In genomic region chr9:109448223-109448622, GRCh38 we compare ENCODE assay signal across 15 cellular contexts. TPM values are rescaled to one million over a fixed set of nuclear protein-coding genes. Genes with fewer than 3 reads are reported as not detected.
A peak's percentile ranks its signal among the peaks of the same experiment; 100 is the strongest.
DNase-seq lines count a peak whose midpoint lies in the region; ATAC-seq, FAIRE-seq and TF ChIP-seq lines count a peak whose summit lies in the region.
"Had no signal": no experiment of that assay in that cellular context is flagged by ENCODE, and none has a peak within 500 bp of the region (broad histone marks: within the 10 kb centered on the region; RNA-seq: fewer than 3 reads in every experiment).

No MANE protein-coding gene starts in this region.

- H3K36me3 ChIP-seq in HEK293 (ENCODE audit: control insufficient read depth in 2 of 2, insufficient read depth in 1 of 2, low read length in 2 of 2), result peaks cover 0 to 26% of the 10 kb centered on the region in 2 experiments; a peak in 2 of 3 replicates
- H3K36me3 ChIP-seq in adipocyte (ENCODE audit: control insufficient read depth, insufficient read depth, low read length, severe bottlenecking), result no peaks in the 10 kb centered on the region
- H3K36me3 ChIP-seq: vagina had no signal

- H3K4me1 ChIP-seq in A549, result peaks cover 42% of the 10 kb centered on the region
- H3K4me1 ChIP-seq in HEK293 (ENCODE audit: control insufficient read depth, insufficient read depth, low read length), result no peaks in the 10 kb centered on the region
- H3K4me1 ChIP-seq in adipocyte (ENCODE audit: control insufficient read depth, insufficient read depth, low read length), result peaks cover 10% of the 10 kb centered on the region
- H3K4me1 ChIP-seq: lower lobe of right lung, vagina had no signal

- H3K4me1 Mint-ChIP-seq in CD4-positive, alpha-beta T cell (ENCODE audit: low read depth), result peaks cover 5% of the 10 kb centered on the region

- CTCF ChIA-PET in A549 (lab: Yijun Ruan, JAX), result interaction anchor here (0.9 to 15.1 kb wide), 10 partner anchors 7 to 73 kb away, joined by 3 to 173 read pairs (median 4); no protein-coding TSS in a partner anchor
- CTCF ChIA-PET in HEK293 (lab: Yijun Ruan, JAX), result interaction anchor here (0.6 to 3.9 kb wide), 4 partner anchors 8 to 51 kb away, joined by 3 to 36 read pairs (median 12); no protein-coding TSS in a partner anchor
- CTCF ChIA-PET in CD4-positive, alpha-beta T cell (lab: Charles Lee), result no interaction called here

- H3K27ac ChIP-seq in A549, result peak overlapping the region; percentile 43 to 59; a peak in 5 of 6 replicates
- no peak overlapping the region for H3K27ac ChIP-seq in HEK293 (ENCODE audit: extremely low read depth, low read depth, low read length)
- H3K27ac ChIP-seq in CD4-positive, alpha-beta T cell (ENCODE audit: low read depth, low read length), result no peak overlapping the region
- H3K27ac ChIP-seq in coronary artery, result no peak overlapping the region
- H3K27ac ChIP-seq: hepatocyte, KMS-11, lower lobe of right lung, PC-9, vagina had no signal

- no peaks in the 10 kb centered on the region for H3K27me3 ChIP-seq in adipocyte (replicated peaks; ENCODE audit: control insufficient read depth, insufficient read depth, low read length)
- peaks cover 12% of the 10 kb centered on the region for H3K27me3 ChIP-seq in CD4-positive, alpha-beta T cell (ENCODE audit: control insufficient read depth, insufficient read depth, low read length)
- H3K27me3 ChIP-seq: hepatocyte, vagina had no signal

- H3K36me3 Mint-ChIP-seq in CD4-positive, alpha-beta T cell (ENCODE audit: low read depth), result no peaks in the 10 kb centered on the region

- intact Hi-C loops in CD4-positive, alpha-beta T cell (cut with DNase I, micrococcal nuclease), result no loop called here

- H3K4me2 ChIP-seq in A549, result peak overlapping the region; percentile 14; the same call in 1 of the 3 replicates
- H3K4me2 ChIP-seq: hepatocyte, KMS-11, PC-9 had no signal

- peaks cover under 1% of the 10 kb centered on the region for H3K27me3 Mint-ChIP-seq in CD4-positive, alpha-beta T cell

- no peak overlapping the region for H3K27ac Mint-ChIP-seq in CD4-positive, alpha-beta T cell
- H3K27ac Mint-ChIP-seq: T-helper 17 cell had no signal

- TF ChIP-seq CTCF in A549 (IDR thresholded peaks at IDR 0.05), result no peak
- no peak for TF ChIP-seq CTCF in HEK293 (tag by site-specific recombination; IDR thresholded peaks at IDR 0.05)
- TF ChIP-seq CTCF in CD4-positive, alpha-beta T cell (IDR thresholded peaks at IDR 0.05), result no peak
- TF ChIP-seq CTCF in coronary artery (IDR thresholded peaks at IDR 0.05), result no peak

- no peak for ATAC-seq in A549
- ATAC-seq in CD4-positive, alpha-beta T cell (ENCODE audit: poor library complexity), result no peak
- ATAC-seq: lower lobe of right lung, T-helper 17 cell had no signal

- no peak overlapping the region for H3K9ac ChIP-seq in adipocyte (ENCODE audit: low read length)
- H3K9ac ChIP-seq: KMS-11 had no signal

- no peak overlapping the region for H3K4me3 ChIP-seq in A549
- H3K4me3 ChIP-seq in HEK293 (ENCODE audit: low read depth, low read length), result no peak overlapping the region
- H3K4me3 ChIP-seq in adipocyte (ENCODE audit: low read length), result no peak overlapping the region
- no peak overlapping the region for H3K4me3 ChIP-seq in coronary artery
- H3K4me3 ChIP-seq: hepatocyte, lower lobe of right lung, PC-9, vagina had no signal

- no peak for TF ChIP-seq RAD21 in A549 (conservative IDR thresholded peaks at IDR 0.05 in 1 of 2, IDR thresholded peaks at IDR 0.05 in 1 of 2)

- H3K4me3 Mint-ChIP-seq in CD4-positive, alpha-beta T cell, result no peak overlapping the region
- H3K4me3 Mint-ChIP-seq: T-helper 17 cell had no signal

- H3K9me3 Mint-ChIP-seq in CD4-positive, alpha-beta T cell, result no peaks in the 10 kb centered on the region

- DNase-seq in A549 (ENCODE audit: low read depth in 1 of 2, low spot score in 1 of 2) (no peak), adipocyte (ENCODE audit: low read depth) (peak; percentile 68), glomerular visceral epithelial cell (ENCODE audit: extremely low spot score) (peak; percentile 36), NCI-H82 treated with DMSO at 0.1 percent for 48 hours (lab: John Stamatoyannopoulos, UW; ENCODE audit: unreplicated experiment) (no peak), 8988T (no peak), coronary artery (ENCODE audit: low spot score) (no peak)
- DNase-seq in CD4-positive, alpha-beta T cell, result no peak
- DNase-seq: effector CD8-positive, alpha-beta T cell; lower lobe of right lung; PC-9; T-helper 17 cell had no signal

- FAIRE-seq in A549 (lab: Jason Lieb, UNC), result no peak

- WGBS in A549 (ENCODE audit: missing lambda C conversion rate), result 89% methylated on average over 3 of the region's 3 CpGs

- TF ChIP-seq EP300 in A549 (IDR thresholded peaks at IDR 0.05), result no peak

- H3K9me3 ChIP-seq in A549, result no peaks in the 10 kb centered on the region
- no peaks in the 10 kb centered on the region for H3K9me3 ChIP-seq in HEK293 (ENCODE audit: control insufficient read depth, insufficient read depth, low read depth, low read length)
- H3K9me3 ChIP-seq in adipocyte (ENCODE audit: control insufficient read depth, low read length), result no peaks in the 10 kb centered on the region
- H3K9me3 ChIP-seq in CD4-positive, alpha-beta T cell (ENCODE audit: control insufficient read depth, low read length), result no peaks in the 10 kb centered on the region
- H3K9me3 ChIP-seq: lower lobe of right lung, vagina had no signal

- no peak for TF ChIP-seq POLR2A in A549 (IDR thresholded peaks at IDR 0.05; ENCODE audit: low read length)

- POLR2A ChIA-PET in A549 (lab: Yijun Ruan, JAX) (no interaction called here), HEK293 (lab: Yijun Ruan, JAX) (no interaction called here)
- POLR2A ChIA-PET in CD4-positive, alpha-beta T cell (lab: Charles Lee), result interaction anchor here (0.8 kb wide), 1 partner anchor 18 kb away, joined by 3 read pairs; no protein-coding TSS in a partner anchor

TF ChIP-seq in A549, 52 proteins besides CTCF, POLR2A, EP300 and RAD21:
- TF ChIP-seq CHD2 (IDR thresholded peaks at IDR 0.05; ENCODE audit: low read length, partially characterized antibody) (no peak), FOSL2 (IDR thresholded peaks at IDR 0.05) (no peak), FOSL2 (CRISPR knock-in tag; IDR thresholded peaks at IDR 0.05) (0 out of 2 replicates have a peak, but pooled peaks have one; percentile 28)
TF ChIP-seq in A549: peak in this region for 1.

TF ChIP-seq in HEK293, 187 proteins besides CTCF, POLR2A, EP300 and RAD21:
- peak; percentile 46 for TF ChIP-seq GLIS1 (tag by site-specific recombination; IDR thresholded peaks at IDR 0.05)
- TF ChIP-seq ZBTB7A (tag by site-specific recombination; IDR thresholded peaks at IDR 0.05; ENCODE audit: low read depth), result no peak
- TF ChIP-seq ZNF530 (tag by site-specific recombination; IDR thresholded peaks at IDR 0.05; ENCODE audit: low read depth), result no peak
- TF ChIP-seq, protein P1, sequence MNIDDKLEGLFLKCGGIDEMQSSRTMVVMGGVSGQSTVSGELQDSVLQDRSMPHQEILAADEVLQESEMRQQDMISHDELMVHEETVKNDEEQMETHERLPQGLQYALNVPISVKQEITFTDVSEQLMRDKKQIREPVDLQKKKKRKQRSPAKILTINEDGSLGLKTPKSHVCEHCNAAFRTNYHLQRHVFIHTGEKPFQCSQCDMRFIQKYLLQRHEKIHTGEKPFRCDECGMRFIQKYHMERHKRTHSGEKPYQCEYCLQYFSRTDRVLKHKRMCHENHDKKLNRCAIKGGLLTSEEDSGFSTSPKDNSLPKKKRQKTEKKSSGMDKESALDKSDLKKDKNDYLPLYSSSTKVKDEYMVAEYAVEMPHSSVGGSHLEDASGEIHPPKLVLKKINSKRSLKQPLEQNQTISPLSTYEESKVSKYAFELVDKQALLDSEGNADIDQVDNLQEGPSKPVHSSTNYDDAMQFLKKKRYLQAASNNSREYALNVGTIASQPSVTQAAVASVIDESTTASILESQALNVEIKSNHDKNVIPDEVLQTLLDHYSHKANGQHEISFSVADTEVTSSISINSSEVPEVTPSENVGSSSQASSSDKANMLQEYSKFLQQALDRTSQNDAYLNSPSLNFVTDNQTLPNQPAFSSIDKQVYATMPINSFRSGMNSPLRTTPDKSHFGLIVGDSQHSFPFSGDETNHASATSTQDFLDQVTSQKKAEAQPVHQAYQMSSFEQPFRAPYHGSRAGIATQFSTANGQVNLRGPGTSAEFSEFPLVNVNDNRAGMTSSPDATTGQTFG (tag by site-specific recombination; IDR thresholded peaks at IDR 0.05; ENCODE audit: borderline replicate concordance), result no peak
- TF ChIP-seq PRDM6 (tag by site-specific recombination; IDR thresholded peaks at IDR 0.05), result no peak
- no peak for TF ChIP-seq WT1 (tag by site-specific recombination; IDR thresholded peaks at IDR 0.05)
- TF ChIP-seq ZNF623 (tag by site-specific recombination; IDR thresholded peaks at IDR 0.05), result no peak
- 0 out of 2 replicates have a peak, but pooled peaks have one; percentile 17 for TF ChIP-seq FEZF1 (tag by site-specific recombination; IDR thresholded peaks at IDR 0.05)
- TF ChIP-seq ZNF555 (tag by site-specific recombination; conservative IDR thresholded peaks at IDR 0.05), result no peak
- no peak for TF ChIP-seq ZFP37 (tag by site-specific recombination; IDR thresholded peaks at IDR 0.05)

RNA-seq across cellular contexts. Expression of gene PTPN3, which starts 49.9 kb away (rescaled TPM):
- polyA plus RNA-seq in A549 (2011; rRNA removed) (20.3 and 30.6 TPM in 2 replicates), A549 (2017; fragmentation: RNase III; extraction: RNeasy Plus Mini Kit Qiagen cat#74134 plus additional on column Dnase treatment) (8.5 to 8.9 TPM (median 8.6 TPM) in 3 replicates)
- polyA plus RNA-seq in A549 (2012; cell fraction: cytosol; rRNA removed), result 7.5 and 8.3 TPM in 2 replicates
- polyA plus RNA-seq in A549 (2012; cell fraction: nucleus; rRNA removed), result 9.8 and 15.0 TPM in 2 replicates
- 15.7 and 18.3 TPM in 2 replicates for polyA minus RNA-seq in A549 (2011; rRNA and poly(A)+ RNA removed)
- not detected for total RNA-seq in CD4-positive, alpha-beta T cell
- total RNA-seq: T-helper 17 cell had no signal

Comparison
In these comparisons a context has a peak if more than half of its experiments do, and no peak if none do; other contexts are left out.
1. DNase-seq: peak in adipocyte (single experiment) and glomerular visceral epithelial cell (single experiment); none in A549 (0 of 2), NCI-H82 treated with DMSO at 0.1 percent for 48 hours (single experiment), CD4-positive, alpha-beta T cell (0 of 10), 8988T (single experiment) and coronary artery (single experiment).
2. H3K27ac ChIP-seq: peak in A549 (2 of 2); none in HEK293 (single experiment), CD4-positive, alpha-beta T cell (single experiment) and coronary artery (0 of 2).